Comparison of ENCODE assay signal across 9 cellular contexts in the genomic region with DNA sequence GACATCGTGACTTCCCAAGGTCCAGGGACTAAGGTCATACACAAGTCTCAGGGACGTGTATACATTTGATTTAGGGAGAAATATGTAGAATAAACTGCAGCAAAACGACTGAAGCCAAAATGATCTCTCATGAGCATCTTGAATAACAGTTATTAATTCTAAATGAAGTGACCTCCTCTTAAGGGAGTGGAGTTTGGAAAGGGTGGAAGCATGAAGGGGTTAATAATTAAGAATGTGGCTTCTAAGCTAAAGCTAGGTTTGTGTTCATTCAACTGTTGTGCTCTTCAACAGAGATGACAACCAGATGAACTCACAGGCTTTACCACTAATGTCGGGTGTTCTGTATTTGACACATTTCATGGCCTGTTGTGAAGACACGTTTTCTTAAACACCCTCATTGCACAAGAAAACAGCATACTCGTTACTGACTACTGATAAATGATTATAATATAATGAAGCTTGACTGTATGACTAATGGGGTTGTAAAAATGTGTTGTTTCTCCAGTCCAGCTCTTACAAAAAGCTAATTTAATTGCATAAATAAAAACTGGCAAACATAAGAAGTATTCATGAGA. TPM values are rescaled to one million over a fixed set of nuclear protein-coding genes. Genes with fewer than 3 reads are reported as not detected.
DNase-seq lines count a peak whose midpoint lies in the region; ATAC-seq, FAIRE-seq and TF ChIP-seq lines count a peak whose summit lies in the region.
"Had no signal": no experiment of that assay in that cellular context is flagged by ENCODE, and none has a peak within 500 bp of the region (broad histone marks: within the 10 kb centered on the region; RNA-seq: fewer than 3 reads in every experiment).

No MANE protein-coding gene starts in this region.

- H3K36me3 Mint-ChIP-seq in activated naive CD4-positive, alpha-beta T cell treated with anti-CD3 and anti-CD28 coated beads, Interleukin-2, amount 10 ng/mL, durations not matched to agents 7 days and 5 days, result no peaks in the 10 kb centered on the region

- no peak for TF ChIP-seq POLR2A in testis (IDR thresholded peaks at IDR 0.05)

- peaks cover 12% of the 10 kb centered on the region for H3K4me1 Mint-ChIP-seq in activated naive CD4-positive, alpha-beta T cell treated with anti-CD3 and anti-CD28 coated beads, Interleukin-2, amount 10 ng/mL, durations not matched to agents 7 days and 5 days

- no peak for ATAC-seq in HG03196 (IDR thresholded peaks at IDR 0.05; ENCODE audit: unreplicated experiment)

- H3K36me3 ChIP-seq in adipocyte (ENCODE audit: control insufficient read depth, insufficient read depth, low read length, severe bottlenecking) (no peaks in the 10 kb centered on the region), kidney (ENCODE audit: control insufficient read depth in 1 of 2, insufficient read depth in 2 of 2, low read length in 2 of 2) (no peaks in the 10 kb centered on the region), testis (ENCODE audit: low read depth, missing control alignments) (no peaks in the 10 kb centered on the region), small intestine (ENCODE audit: control insufficient read depth in 2 of 2, insufficient read depth in 2 of 2, low read length in 2 of 2) (no peaks in the 10 kb centered on the region), tibial artery (no peaks in the 10 kb centered on the region)

- no peak for DNase-seq in activated naive CD4-positive, alpha-beta T cell treated with anti-CD3 and anti-CD28 coated beads, Interleukin-2, amount 10 ng/mL, durations not matched to agents 7 days and 5 days
- DNase-seq in activated naive CD4-positive, alpha-beta T cell treated with anti-CD3 and anti-CD28 coated beads, Interleukin-2, amount 50 U/mL, for 16 hours, result no peak
- no peak for DNase-seq in adipocyte (ENCODE audit: low read depth)
- no peak for DNase-seq in kidney
- DNase-seq in testis, result no peak
- DNase-seq in small intestine, result no peak
- DNase-seq in tibial artery, result no peak
- DNase-seq: C1 segment of cervical spinal cord had no signal

- H3K9me3 ChIP-seq in adipocyte (ENCODE audit: control insufficient read depth, low read length) (no peaks in the 10 kb centered on the region), kidney (ENCODE audit: control insufficient read depth in 1 of 2, low read length in 2 of 2) (no peaks in the 10 kb centered on the region), testis (no peaks in the 10 kb centered on the region), small intestine (ENCODE audit: control insufficient read depth, low read depth) (no peaks in the 10 kb centered on the region), tibial artery (no peaks in the 10 kb centered on the region)

- H3K9ac ChIP-seq in adipocyte (ENCODE audit: low read length) (no peak overlapping the region), kidney (ENCODE audit: low read length in 2 of 2) (no peak overlapping the region)

- no peak overlapping the region for H3K27ac ChIP-seq in kidney (ENCODE audit: low read depth in 2 of 2, low read length in 2 of 2)
- no peak overlapping the region for H3K27ac ChIP-seq in testis
- no peak overlapping the region for H3K27ac ChIP-seq in small intestine (ENCODE audit: low read depth in 1 of 2, low read length in 1 of 2)
- H3K27ac ChIP-seq in tibial artery, result no peak overlapping the region

- no peak for TF ChIP-seq CTCF in kidney (IDR thresholded peaks at IDR 0.05; ENCODE audit: borderline replicate concordance, extremely low read depth, insufficient read depth)
- no peak for TF ChIP-seq CTCF in testis (IDR thresholded peaks at IDR 0.05)
- no peak for TF ChIP-seq CTCF in tibial artery (IDR thresholded peaks at IDR 0.05)

- CTCF ChIA-PET in activated naive CD4-positive, alpha-beta T cell treated with anti-CD3 and anti-CD28 coated beads, Interleukin-2, amount 10 ng/mL, durations not matched to agents 7 days and 5 days (lab: Charles Lee), result interaction anchor here (1.0 to 2.1 kb wide), 2 partner anchors 64 to 251 kb away, joined by 5 to 6 read pairs; no protein-coding TSS in a partner anchor

- intact Hi-C loops in kidney (cut with DNase I), result no loop called here
- intact Hi-C loops in testis (cut with DNase I; ENCODE audit: low total_unique reads), result no loop called here
- intact Hi-C loops in tibial artery (cut with DNase I; ENCODE audit: low total_unique reads), result no loop called here

- FAIRE-seq in kidney (lab: Jason Lieb, UNC) (no peak), small intestine (lab: Jason Lieb, UNC) (no peak)

- H3K4me1 ChIP-seq in adipocyte (ENCODE audit: control insufficient read depth, insufficient read depth, low read length) (peaks cover 10% of the 10 kb centered on the region), kidney (ENCODE audit: control insufficient read depth in 1 of 2, insufficient read depth in 1 of 2, low read depth in 1 of 2, low read length in 2 of 2) (peaks cover 2 to 4% of the 10 kb centered on the region in 2 donors), testis (peaks cover 4% of the 10 kb centered on the region), small intestine (ENCODE audit: control insufficient read depth in 2 of 2, insufficient read depth in 1 of 2, low read depth in 1 of 2, low read length in 1 of 2) (peaks cover 0 to 3% of the 10 kb centered on the region in 2 donors), tibial artery (peaks cover 0 to 26% (median 18%) of the 10 kb centered on the region in 4 donors)

- peak overlapping the region; percentile 13 for H3K4me3 Mint-ChIP-seq in activated naive CD4-positive, alpha-beta T cell treated with anti-CD3 and anti-CD28 coated beads, Interleukin-2, amount 10 ng/mL, durations not matched to agents 7 days and 5 days

- H3K27me3 ChIP-seq in adipocyte (replicated peaks; ENCODE audit: control insufficient read depth, insufficient read depth, low read length) (peaks cover 24% of the 10 kb centered on the region), testis (no peaks in the 10 kb centered on the region), small intestine (ENCODE audit: control insufficient read depth in 2 of 2, insufficient read depth in 2 of 2, low read length in 2 of 2) (peaks cover 4 to 14% of the 10 kb centered on the region in 2 donors), tibial artery (peaks cover 0 to 64% of the 10 kb centered on the region in 2 donors)

- 20 to 25% methylated on average over 6 of the region's 6 CpGs for WGBS in testis, 2 donors
- WGBS in small intestine, 3 donors, result 7 to 20% (median 14%) methylated on average over 6 of the region's 6 CpGs

- H3K27me3 Mint-ChIP-seq in activated naive CD4-positive, alpha-beta T cell treated with anti-CD3 and anti-CD28 coated beads, Interleukin-2, amount 10 ng/mL, durations not matched to agents 7 days and 5 days, result peaks cover 84% of the 10 kb centered on the region

- H3K27ac Mint-ChIP-seq in activated naive CD4-positive, alpha-beta T cell treated with anti-CD3 and anti-CD28 coated beads, Interleukin-2, amount 10 ng/mL, durations not matched to agents 7 days and 5 days, result no peak overlapping the region

- peak overlapping the region; percentile 76 for H3K4me3 ChIP-seq in adipocyte (ENCODE audit: low read length)
- peak overlapping the region; percentile 42 to 59 for H3K4me3 ChIP-seq in kidney (ENCODE audit: low read length in 2 of 2)
- H3K4me3 ChIP-seq in testis, result peak overlapping the region; percentile 53 to 74
- peak overlapping the region in 1 of 2 donors; percentile 76 for H3K4me3 ChIP-seq in small intestine (ENCODE audit: low read depth in 1 of 2, low read length in 2 of 2)
- peak overlapping the region in 1 of 2 donors; percentile 51 for H3K4me3 ChIP-seq in tibial artery

- H3K9me3 Mint-ChIP-seq in activated naive CD4-positive, alpha-beta T cell treated with anti-CD3 and anti-CD28 coated beads, Interleukin-2, amount 10 ng/mL, durations not matched to agents 7 days and 5 days, result no peaks in the 10 kb centered on the region

RNA-seq across cellular contexts. Expression of a gene that starts 1.5 kb away (rescaled TPM):
- 15.8 TPM for total RNA-seq in kidney
- 6.5 TPM for polyA plus RNA-seq in kidney (ENCODE audit: insufficient read depth, low read depth, low replicate concordance)
- 10 to 100 TPM; 22.4 to 27.1 TPM for total RNA-seq in testis
- 11.1 TPM for polyA plus RNA-seq in testis (ENCODE audit: insufficient read depth, low read depth, low replicate concordance)
- polyA plus RNA-seq in small intestine, result 10 to 100 TPM; 10.7 to 14.3 (median 12.2) TPM
